ENCODE assay signal across 8 cellular contexts in genomic region chr12:123660328-123660727, GRCh38. TPM values are rescaled to one million over a fixed set of nuclear protein-coding genes. Genes with fewer than 3 reads are reported as not detected.
A peak's percentile ranks its signal among the peaks of the same experiment; 100 is the strongest.
DNase-seq lines count a peak whose midpoint lies in the region; ATAC-seq and TF ChIP-seq lines count a peak whose summit lies in the region.
"Had no signal": no experiment of that assay in that cellular context is flagged by ENCODE, and none has a peak within 500 bp of the region (broad histone marks: within the 10 kb centered on the region; RNA-seq: fewer than 3 reads in every experiment).

No MANE protein-coding gene starts in this region.

- H3K36me3 ChIP-seq in breast epithelium (no peaks in the 10 kb centered on the region), vagina (peaks cover 0 to 21% of the 10 kb centered on the region in 2 donors)

- H3K4me3 ChIP-seq in breast epithelium = no peak overlapping the region
- no peak overlapping the region for H3K4me3 ChIP-seq in epithelial cell of esophagus (ENCODE audit: low read length)
- H3K4me3 ChIP-seq in vagina = no peak overlapping the region

- peaks cover 63% of the 10 kb centered on the region for H3K36me3 Mint-ChIP-seq in MCF 10A (ENCODE audit: insufficient read depth, unreplicated experiment)

- H3K27ac ChIP-seq in breast epithelium (no peak overlapping the region), vagina (peak overlapping the region; percentile 73)
- H3K27ac ChIP-seq: HL-60 had no signal

- DNase-seq in MCF 10A (ENCODE audit: unreplicated experiment) = peak; percentile 88
- no peak for DNase-seq in breast epithelium (ENCODE audit: low spot score in 2 of 2)
- peak; percentile 90 for DNase-seq in epithelial cell of esophagus (ENCODE audit: low read depth)
- no peak for DNase-seq in vagina (ENCODE audit: extremely low spot score in 2 of 2)
- DNase-seq in T1000 (lab: John Stamatoyannopoulos, UW) = no peak
- DNase-seq: posterior cingulate gyrus had no signal

- CTCF ChIA-PET in MCF 10A (lab: Yijun Ruan, JAX) = interaction anchor here (0.6 to 1.1 kb wide), 3 partner anchors 57 to 322 kb away, joined by 3 to 6 read pairs (median 3); no protein-coding TSS in a partner anchor

- H3K27ac Mint-ChIP-seq in MCF 10A (ENCODE audit: low read depth, unreplicated experiment) = peak overlapping the region; percentile 49

- POLR2A ChIA-PET in MCF 10A (lab: Yijun Ruan, JAX) = interaction anchor here (0.5 to 3.6 kb wide), 14 partner anchors 9 to 152 kb away, joined by 3 to 27 read pairs (median 6); partner anchors contain the start of genes ATP6V0A2, DDX55, RILPL1 and TCTN2

- no peak overlapping the region for H3K4me3 Mint-ChIP-seq in MCF 10A (ENCODE audit: unreplicated experiment)

- TF ChIP-seq CTCF in MCF 10A (IDR thresholded peaks at IDR 0.05; ENCODE audit: unreplicated experiment) (no peak), breast epithelium (IDR thresholded peaks at IDR 0.05) (no peak), epithelial cell of esophagus (IDR thresholded peaks at IDR 0.05; ENCODE audit: insufficient read depth, low read depth, low read length, missing control alignments) (no peak), vagina (IDR thresholded peaks at IDR 0.05) (no peak)

- TF ChIP-seq POLR2A in breast epithelium (IDR thresholded peaks at IDR 0.05) (no peak), vagina (IDR thresholded peaks at IDR 0.05) (no peak)

- H3K27me3 Mint-ChIP-seq in MCF 10A (ENCODE audit: insufficient read depth, unreplicated experiment) = no peaks in the 10 kb centered on the region

- H3K4me1 Mint-ChIP-seq in MCF 10A (ENCODE audit: insufficient read depth, unreplicated experiment) = peaks cover 6% of the 10 kb centered on the region

- H3K4me1 ChIP-seq in breast epithelium (no peaks in the 10 kb centered on the region), vagina (no peaks in the 10 kb centered on the region)

- no peaks in the 10 kb centered on the region for H3K9me3 ChIP-seq in breast epithelium
- no peaks in the 10 kb centered on the region for H3K9me3 ChIP-seq in vagina

- no TSS peak for BruUV-seq in MCF 10A (replicated peaks; lab: Mats Ljungman, UMichigan)

- no peaks in the 10 kb centered on the region for H3K9me3 Mint-ChIP-seq in MCF 10A (ENCODE audit: unreplicated experiment)

- no peaks in the 10 kb centered on the region for H3K27me3 ChIP-seq in breast epithelium
- no peaks in the 10 kb centered on the region for H3K27me3 ChIP-seq in vagina

- ATAC-seq in GM21367 (IDR thresholded peaks at IDR 0.05; ENCODE audit: unreplicated experiment) = no peak

- intact Hi-C loops in MCF 10A (cut with micrococcal nuclease) = loop anchor here (2.0 kb wide), 1 partner anchor 52 kb away; the partner anchor contains the start of gene ATP6V0A2
- intact Hi-C loops in breast epithelium (cut with DNase I; ENCODE audit: low total_unique reads) = no loop called here
- intact Hi-C loops in vagina (cut with DNase I) = no loop called here

RNA-seq across cellular contexts. Expression of gene TCTN2, which starts 10.6 kb away (rescaled TPM):
- total RNA-seq in MCF 10A (2022) (5.0 and 9.4 TPM in 2 replicates), breast epithelium (10 to 100 TPM; 11.5 to 22.2 (median 13.1) TPM), vagina (6.1 TPM)

RNA-seq across cellular contexts. Expression of gene GTF2H3, which starts 26.7 kb away (rescaled TPM):
- total RNA-seq in MCF 10A (2022) (76.9 and 85.0 TPM in 2 replicates), breast epithelium (10 to 100 TPM; 13.0 to 28.1 (median 23.3) TPM), vagina (21.1 TPM)

RNA-seq across cellular contexts. Expression of gene EIF2B1, which starts 26.8 kb away (rescaled TPM):
- total RNA-seq in MCF 10A (2022) (38.9 and 47.3 TPM in 2 replicates), breast epithelium (100 to 1,000 TPM; 133 to 162 (median 147) TPM), vagina (55.2 TPM)

RNA-seq across cellular contexts. Expression of gene ATP6V0A2, which starts 51.8 kb away (rescaled TPM):
- total RNA-seq in MCF 10A (2022) = 21.4 and 23.1 TPM in 2 replicates
- 10 to 100 TPM; 23.0 to 27.7 (median 26.2) TPM for total RNA-seq in breast epithelium
- total RNA-seq in vagina = 24.8 TPM

RNA-seq across cellular contexts. Expression of gene DDX55, which starts 58.4 kb away (rescaled TPM):
- 28.4 and 30.5 TPM in 2 replicates for total RNA-seq in MCF 10A (2022)
- 10 to 100 TPM; 17.3 to 36.4 (median 19.7) TPM for total RNA-seq in breast epithelium
- 16.5 TPM for total RNA-seq in vagina

Comparison
In these comparisons a context has a peak if more than half of its experiments do, and no peak if none do; other contexts are left out.
1. DNase-seq: peak in MCF 10A (single experiment) and epithelial cell of esophagus (single experiment); none in breast epithelium (0 of 2), vagina (0 of 2) and T1000 (single experiment).